In the genomic region with DNA sequence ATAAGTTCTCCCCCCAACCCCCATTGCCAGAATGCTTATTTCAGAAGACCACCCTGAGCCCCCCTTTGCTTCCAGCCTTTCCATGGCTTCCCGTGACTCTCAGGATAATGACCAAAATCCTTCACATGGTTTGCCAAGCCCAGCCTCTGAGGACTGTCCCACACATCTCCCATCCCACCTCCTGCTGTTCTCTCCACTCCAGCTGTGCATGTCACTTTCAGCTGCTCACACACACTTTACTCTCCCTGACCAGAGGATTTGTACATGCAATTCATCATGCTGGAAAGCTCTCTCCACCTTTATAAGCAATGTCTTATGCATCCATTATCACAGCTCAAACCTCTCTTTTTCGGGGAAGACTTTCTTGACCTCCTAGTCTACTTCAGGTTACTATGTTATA, we compare ENCODE assay signal across 22 cellular contexts.
"Had no signal": no experiment of that assay in that cellular context is flagged by ENCODE, and none has a peak within 500 bp of the region (broad histone marks: within the 10 kb centered on the region; RNA-seq: fewer than 3 reads in every experiment).

No MANE protein-coding gene starts in this region.

- H3K4me3 ChIP-seq: gastroesophageal sphincter, heart left ventricle, hepatocyte, lung, pancreas, right lobe of liver, thoracic aorta, tibial nerve, upper lobe of left lung had no signal

- H3K27me3 ChIP-seq: gastroesophageal sphincter, heart left ventricle, hepatocyte, pancreas, right lobe of liver, tibial nerve, upper lobe of left lung had no signal

- ATAC-seq: gastroesophageal sphincter; heart left ventricle; left lobe of liver; natural killer cell treated with Interleukin-12 subunit alpha and Interleukin-12 subunit beta and Interleukin-15 and Interleukin-18, amount 100 ng/mL, for 72 hours; right lobe of liver; stimulated activated naive B cell treated with anti-CD40 and anti-IgM and Interleukin-4, amounts not matched to agents 10 μg/mL and 1 μg/mL and 100 μg/mL, for 72 hours had no signal

- H3K4me3 Mint-ChIP-seq: dendritic cell treated with granulocyte-macrophage colony-stimulating factor and Interleukin-4, amounts not matched to agents 40 ng/mL and 50 ng/mL, for 4 days; endodermal cell; memory B cell; naive B cell; natural killer cell treated with Interleukin-12 subunit alpha and Interleukin-12 subunit beta and Interleukin-15 and Interleukin-18, amount 100 ng/mL, for 72 hours; stimulated activated naive B cell treated with anti-CD40 and anti-IgM and Interleukin-4, amounts not matched to agents 10 μg/mL and 1 μg/mL and 100 μg/mL, for 72 hours; stimulated activated naive CD8-positive, alpha-beta T cell treated with anti-CD3 and anti-CD28 coated beads, Interleukin-15, Interleukin-2, amounts not matched to agents 100 ng/mL and 50 ng/mL, for 24 hours had no signal

- H3K27ac Mint-ChIP-seq: dendritic cell treated with granulocyte-macrophage colony-stimulating factor and Interleukin-4, amounts not matched to agents 40 ng/mL and 50 ng/mL, for 4 days; endodermal cell; memory B cell; naive B cell; natural killer cell treated with Interleukin-12 subunit alpha and Interleukin-12 subunit beta and Interleukin-15 and Interleukin-18, amount 100 ng/mL, for 72 hours; stimulated activated naive B cell treated with anti-CD40 and anti-IgM and Interleukin-4, amounts not matched to agents 10 μg/mL and 1 μg/mL and 100 μg/mL, for 72 hours; stimulated activated naive CD8-positive, alpha-beta T cell treated with anti-CD3 and anti-CD28 coated beads, Interleukin-15, Interleukin-2, amounts not matched to agents 100 ng/mL and 50 ng/mL, for 24 hours had no signal

- H3K4me1 Mint-ChIP-seq: endodermal cell; memory B cell; naive B cell; stimulated activated naive B cell treated with anti-CD40 and anti-IgM and Interleukin-4, amounts not matched to agents 10 μg/mL and 1 μg/mL and 100 μg/mL, for 72 hours had no signal

- DNase-seq: effector CD8-positive, alpha-beta T cell; endodermal cell; foreskin fibroblast; heart left ventricle; kidney; naive B cell; occipital lobe; right lobe of liver; stimulated activated naive B cell treated with anti-CD40 and anti-IgM and Interleukin-4, amounts not matched to agents 10 μg/mL and 1 μg/mL and 100 μg/mL, for 72 hours; upper lobe of left lung had no signal

- H3K36me3 ChIP-seq: gastroesophageal sphincter, heart left ventricle, pancreas, right lobe of liver, thoracic aorta, tibial nerve, upper lobe of left lung had no signal

- H3K36me3 Mint-ChIP-seq: memory B cell; stimulated activated naive B cell treated with anti-CD40 and anti-IgM and Interleukin-4, amounts not matched to agents 10 μg/mL and 1 μg/mL and 100 μg/mL, for 72 hours had no signal

- H3K27ac ChIP-seq: epithelial cell of prostate, gastroesophageal sphincter, heart left ventricle, hepatocyte, pancreas, right lobe of liver, thoracic aorta, tibial nerve, upper lobe of left lung had no signal

- H3K9me3 ChIP-seq: gastroesophageal sphincter, right lobe of liver, thoracic aorta, upper lobe of left lung had no signal

- H3K27me3 Mint-ChIP-seq: dendritic cell treated with granulocyte-macrophage colony-stimulating factor and Interleukin-4, amounts not matched to agents 40 ng/mL and 50 ng/mL, for 4 days; memory B cell; naive B cell; natural killer cell treated with Interleukin-12 subunit alpha and Interleukin-12 subunit beta and Interleukin-15 and Interleukin-18, amount 100 ng/mL, for 72 hours; stimulated activated naive B cell treated with anti-CD40 and anti-IgM and Interleukin-4, amounts not matched to agents 10 μg/mL and 1 μg/mL and 100 μg/mL, for 72 hours; stimulated activated naive CD8-positive, alpha-beta T cell treated with anti-CD3 and anti-CD28 coated beads, Interleukin-15, Interleukin-2, amounts not matched to agents 100 ng/mL and 50 ng/mL, for 24 hours had no signal

- H3K4me1 ChIP-seq: gastroesophageal sphincter, heart left ventricle, right lobe of liver, tibial nerve, upper lobe of left lung had no signal
